ENCODE assay signal across 19 cellular contexts in the genomic region with DNA sequence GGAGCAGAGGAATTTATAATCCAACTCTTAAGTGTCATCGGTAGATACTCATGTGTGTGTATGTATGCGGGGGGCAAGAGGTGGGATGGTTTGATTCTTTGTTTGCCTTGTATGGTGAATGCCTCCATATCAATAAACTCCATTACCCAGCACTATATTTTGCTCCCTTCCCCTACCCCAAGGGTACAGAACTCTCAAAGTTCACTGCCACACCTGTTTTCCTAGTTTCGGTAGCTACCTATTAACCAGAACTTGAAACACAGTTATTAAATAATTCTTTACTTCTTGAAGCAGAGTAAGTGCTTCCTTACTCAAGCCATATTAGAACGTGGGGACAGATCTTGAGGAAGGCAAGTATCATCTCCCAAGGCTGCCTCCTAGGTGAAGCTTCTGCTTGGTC.
DNase-seq lines count a peak whose midpoint lies in the region; ATAC-seq and TF ChIP-seq lines count a peak whose summit lies in the region.
"Had no signal": no experiment of that assay in that cellular context is flagged by ENCODE, and none has a peak within 500 bp of the region (broad histone marks: within the 10 kb centered on the region; RNA-seq: fewer than 3 reads in every experiment).

No MANE protein-coding gene starts in this region.

- no peak overlapping the region for H3K4me3 ChIP-seq in left lung
- H3K4me3 ChIP-seq in tibial nerve = no peak overlapping the region
- H3K4me3 ChIP-seq: BLaER1, GM12878 had no signal

- no TSS peak for BruUV-seq in Calu3 (replicated peaks; lab: Mats Ljungman, UMichigan)

- H3K9me3 Mint-ChIP-seq in Calu3 (ENCODE audit: low read depth, unreplicated experiment) = no peaks in the 10 kb centered on the region
- H3K9me3 Mint-ChIP-seq: CD8-positive, alpha-beta T cell had no signal

- ATAC-seq in left lung = peak; percentile 56
- ATAC-seq: CD8-positive, alpha-beta T cell; GM12878; HCT116 had no signal

- H3K27ac ChIP-seq in left lung = no peak overlapping the region
- H3K27ac ChIP-seq in tibial nerve = no peak overlapping the region
- H3K27ac ChIP-seq: BLaER1 had no signal

- CTCF ChIA-PET in Calu3 (lab: Charles Lee) = interaction anchor here (1.1 kb wide), 1 partner anchor 33 kb away, joined by 3 read pairs; no protein-coding TSS in a partner anchor

- peaks cover 50% of the 10 kb centered on the region for H3K4me1 Mint-ChIP-seq in Calu3 (ENCODE audit: low read depth, unreplicated experiment)
- H3K4me1 Mint-ChIP-seq: CD14-positive monocyte had no signal

- TF ChIP-seq POLR2A in tibial nerve (IDR thresholded peaks at IDR 0.05) = no peak

- H3K36me3 ChIP-seq in left lung = no peaks in the 10 kb centered on the region
- H3K36me3 ChIP-seq in tibial nerve = no peaks in the 10 kb centered on the region
- H3K36me3 ChIP-seq: BLaER1 had no signal

- intact Hi-C loops in Calu3 (cut with micrococcal nuclease; ENCODE audit: unreplicated experiment) = loop anchor here (2.0 kb wide), 1 partner anchor 34 kb away; no protein-coding TSS in a partner anchor
- intact Hi-C loops in left lung (cut with DNase I) = no loop called here

- H3K9me3 ChIP-seq in left lung = no peaks in the 10 kb centered on the region
- no peaks in the 10 kb centered on the region for H3K9me3 ChIP-seq in tibial nerve
- H3K9me3 ChIP-seq: BLaER1 had no signal

- 78 to 92% methylated on average over 4 of the region's 4 CpGs for WGBS in tibial nerve, 2 donors

- H3K27ac Mint-ChIP-seq in Calu3 (ENCODE audit: unreplicated experiment) = no peak overlapping the region
- H3K27ac Mint-ChIP-seq: CD14-positive monocyte; CD8-positive, alpha-beta T cell; HFFc6 had no signal

- H3K4me3 Mint-ChIP-seq in Calu3 (ENCODE audit: low read depth, unreplicated experiment) = peak overlapping the region; percentile 17
- H3K4me3 Mint-ChIP-seq: CD14-positive monocyte; CD8-positive, alpha-beta T cell; HFFc6 had no signal

- H3K27me3 Mint-ChIP-seq in Calu3 (ENCODE audit: unreplicated experiment) = no peaks in the 10 kb centered on the region

- TF ChIP-seq EP300 in tibial nerve (IDR thresholded peaks at IDR 0.05) = no peak

- TF ChIP-seq CTCF in Calu3 (IDR thresholded peaks at IDR 0.05; ENCODE audit: unreplicated experiment) = no peak
- TF ChIP-seq CTCF in left lung (IDR thresholded peaks at IDR 0.05) = no peak
- TF ChIP-seq CTCF in tibial nerve (IDR thresholded peaks at IDR 0.05) = no peak

- H3K36me3 Mint-ChIP-seq in Calu3 (ENCODE audit: insufficient read depth, unreplicated experiment) = no peaks in the 10 kb centered on the region
- H3K36me3 Mint-ChIP-seq: CD14-positive monocyte; CD8-positive, alpha-beta T cell had no signal

- H3K4me1 ChIP-seq in left lung (no peaks in the 10 kb centered on the region), tibial nerve (no peaks in the 10 kb centered on the region)

- DNase-seq in Calu3 = no peak
- DNase-seq in left lung = no peak
- peak; percentile 28 for DNase-seq in renal cortical epithelial cell (ENCODE audit: low read depth)
- no peak for DNase-seq in stimulated activated CD8-positive, alpha-beta memory T cell treated with anti-CD3 and anti-CD28 coated beads, Interleukin-4, amount 100 ng/mL, for 48 hours
- no peak for DNase-seq in tibial nerve (ENCODE audit: low spot score in 2 of 2)
- no peak for DNase-seq in NCI-H146 (lab: John Stamatoyannopoulos, UW)
- DNase-seq: CD8-positive, alpha-beta T cell; DMS 273 treated with DMSO at 0.1 percent for 48 hours; DMS53; DND-41; EL; GOT3; H7; HFFc6; IMR-90 had no signal

- no peaks in the 10 kb centered on the region for H3K27me3 ChIP-seq in left lung
- no peaks in the 10 kb centered on the region for H3K27me3 ChIP-seq in tibial nerve
- H3K27me3 ChIP-seq: BLaER1 had no signal
